Comparison of ENCODE assay signal across 23 cellular contexts in genomic region chr15:73937313-73937695, GRCh38. TPM values are rescaled to one million over a fixed set of nuclear protein-coding genes. Genes with fewer than 3 reads are reported as not detected.
DNase-seq lines count a peak whose midpoint lies in the region; ATAC-seq, FAIRE-seq and TF ChIP-seq lines count a peak whose summit lies in the region.
"Had no signal": no experiment of that assay in that cellular context is flagged by ENCODE, and none has a peak within 500 bp of the region (broad histone marks: within the 10 kb centered on the region; RNA-seq: fewer than 3 reads in every experiment).

No MANE protein-coding gene starts in this region.

- no peaks in the 10 kb centered on the region for H3K9me3 Mint-ChIP-seq in natural killer cell treated with Interleukin-12 subunit alpha and Interleukin-12 subunit beta and Interleukin-15 and Interleukin-18, amount 100 ng/mL, for 72 hours
- H3K9me3 Mint-ChIP-seq in natural killer cell: no peaks in the 10 kb centered on the region
- H3K9me3 Mint-ChIP-seq: CD4-positive, CD25-positive, alpha-beta regulatory T cell had no signal

- H3K4me3 ChIP-seq in kidney (ENCODE audit: low read length in 2 of 2) (no peak overlapping the region), aorta (ENCODE audit: low read length in 2 of 2) (no peak overlapping the region)
- H3K4me3 ChIP-seq: BLaER1, GM23248, SJCRH30 had no signal

- no peaks in the 10 kb centered on the region for H3K36me3 Mint-ChIP-seq in natural killer cell treated with Interleukin-12 subunit alpha and Interleukin-12 subunit beta and Interleukin-15 and Interleukin-18, amount 100 ng/mL, for 72 hours
- H3K36me3 Mint-ChIP-seq in natural killer cell: no peaks in the 10 kb centered on the region
- H3K36me3 Mint-ChIP-seq: CD4-positive, CD25-positive, alpha-beta regulatory T cell had no signal

- DNase-seq in natural killer cell treated with Interleukin-12 subunit alpha and Interleukin-12 subunit beta and Interleukin-15 and Interleukin-18, amount 100 ng/mL, for 72 hours (ENCODE audit: low spot score): peak; percentile 54
- no peak for DNase-seq in natural killer cell
- peak; percentile 54 for DNase-seq in kidney
- DNase-seq in posterior vena cava (ENCODE audit: low spot score): peak; percentile 64
- DNase-seq in aorta: peak; percentile 40 to 47
- DNase-seq in GDM1 (lab: John Stamatoyannopoulos, UW): no peak
- DNase-seq in NCI-H446 treated with DMSO at 0.1 percent for 48 hours (lab: John Stamatoyannopoulos, UW): no peak
- DNase-seq: CD4-positive, CD25-positive, alpha-beta regulatory T cell; GM23248; KBM-7; MV-4-11; NCI-H1105; NCI-H1436 treated with DMSO at 0.1 percent for 48 hours; NCI-H1930; NCI-H446; NCI-H526; SJCRH30 had no signal

- TF ChIP-seq CTCF in natural killer cell (IDR thresholded peaks at IDR 0.05): no peak
- no peak for TF ChIP-seq CTCF in kidney (IDR thresholded peaks at IDR 0.05; ENCODE audit: borderline replicate concordance, extremely low read depth, insufficient read depth)

- peaks cover 6 to 9% of the 10 kb centered on the region in 2 donors for H3K4me1 Mint-ChIP-seq in natural killer cell treated with Interleukin-12 subunit alpha and Interleukin-12 subunit beta and Interleukin-15 and Interleukin-18, amount 100 ng/mL, for 72 hours (ENCODE audit: low read depth in 2 of 2)
- peaks cover 6 to 9% of the 10 kb centered on the region in 2 donors for H3K4me1 Mint-ChIP-seq in natural killer cell

- H3K27me3 Mint-ChIP-seq in natural killer cell treated with Interleukin-12 subunit alpha and Interleukin-12 subunit beta and Interleukin-15 and Interleukin-18, amount 100 ng/mL, for 72 hours: no peaks in the 10 kb centered on the region
- no peaks in the 10 kb centered on the region for H3K27me3 Mint-ChIP-seq in natural killer cell (ENCODE audit: low read depth in 2 of 2)
- H3K27me3 Mint-ChIP-seq: CD4-positive, CD25-positive, alpha-beta regulatory T cell had no signal

- H3K36me3 ChIP-seq in kidney (ENCODE audit: control insufficient read depth in 1 of 2, insufficient read depth in 2 of 2, low read length in 2 of 2) (no peaks in the 10 kb centered on the region), aorta (ENCODE audit: control insufficient read depth in 1 of 2, insufficient read depth in 2 of 2, low read length in 1 of 2) (no peaks in the 10 kb centered on the region)
- H3K36me3 ChIP-seq: BLaER1 had no signal

- no peaks in the 10 kb centered on the region for H3K9me3 ChIP-seq in kidney (ENCODE audit: control insufficient read depth in 1 of 2, low read length in 2 of 2)
- H3K9me3 ChIP-seq in aorta (ENCODE audit: control insufficient read depth, low read length): no peaks in the 10 kb centered on the region
- H3K9me3 ChIP-seq: BLaER1, SJCRH30 had no signal

- H3K27ac ChIP-seq in kidney (ENCODE audit: low read depth in 2 of 2, low read length in 2 of 2): no peak overlapping the region
- no peak overlapping the region for H3K27ac ChIP-seq in aorta (ENCODE audit: low read depth in 1 of 2, low read length in 2 of 2)
- H3K27ac ChIP-seq: BLaER1, GM23248, SJCRH30 had no signal

- H3K27ac Mint-ChIP-seq in natural killer cell treated with Interleukin-12 subunit alpha and Interleukin-12 subunit beta and Interleukin-15 and Interleukin-18, amount 100 ng/mL, for 72 hours: no peak overlapping the region
- H3K27ac Mint-ChIP-seq in natural killer cell: no peak overlapping the region

- H3K9ac ChIP-seq in kidney (ENCODE audit: low read length in 2 of 2): no peak overlapping the region
- H3K9ac ChIP-seq: BLaER1, GM23248 had no signal

- no peak for FAIRE-seq in kidney (lab: Jason Lieb, UNC)
- FAIRE-seq: A204.1, HTR-8/SVneo, RCC 7860 had no signal

- no peak for ATAC-seq in natural killer cell treated with Interleukin-12 subunit alpha and Interleukin-12 subunit beta and Interleukin-15 and Interleukin-18, amount 100 ng/mL, for 72 hours
- ATAC-seq in natural killer cell (no peak), aorta (ENCODE audit: low FRiP score) (no peak), HG02759 (IDR thresholded peaks at IDR 0.05; ENCODE audit: unreplicated experiment) (no peak)
- ATAC-seq: SK-N-SH treated with all-trans-retinoic acid at 6 μM for 48 hours had no signal

- intact Hi-C loops in natural killer cell (cut with micrococcal nuclease) (no loop called here), kidney (cut with DNase I) (no loop called here), posterior vena cava (cut with DNase I) (loop anchor here in 1 of 2 donors (5.0 kb wide), 1 partner anchor 670 kb away; no protein-coding TSS in a partner anchor), aorta (cut with DNase I) (no loop called here)

- H3K4me1 ChIP-seq in kidney (ENCODE audit: control insufficient read depth in 1 of 2, insufficient read depth in 1 of 2, low read depth in 1 of 2, low read length in 2 of 2) (peaks cover 8 to 14% of the 10 kb centered on the region in 2 donors), aorta (ENCODE audit: control insufficient read depth in 1 of 2, insufficient read depth in 2 of 2, low read length in 2 of 2) (peaks cover 5 to 13% of the 10 kb centered on the region in 2 donors)

- H3K4me3 Mint-ChIP-seq in natural killer cell treated with Interleukin-12 subunit alpha and Interleukin-12 subunit beta and Interleukin-15 and Interleukin-18, amount 100 ng/mL, for 72 hours: no peak overlapping the region
- no peak overlapping the region for H3K4me3 Mint-ChIP-seq in natural killer cell
- H3K4me3 Mint-ChIP-seq: CD4-positive, CD25-positive, alpha-beta regulatory T cell had no signal

- WGBS in aorta, 2 donors: 59 to 61% methylated on average over 9 to 10 of the region's 10 CpGs

- no peaks in the 10 kb centered on the region for H3K27me3 ChIP-seq in aorta (ENCODE audit: control insufficient read depth in 1 of 2, insufficient read depth in 2 of 2, low read length in 1 of 2)
- H3K27me3 ChIP-seq: BLaER1, SJCRH30 had no signal

RNA-seq across cellular contexts. Expression of gene LOXL1, which starts 11.0 kb away (rescaled TPM):
- total RNA-seq in natural killer cell treated with Interleukin-12 subunit alpha and Interleukin-12 subunit beta and Interleukin-15 and Interleukin-18, amount 100 ng/mL, for 72 hours: 1 to 10 TPM in 1 of 2 donors, under 1 TPM in 1; 0.36 to 4.3 TPM
- total RNA-seq in natural killer cell: 1 to 10 TPM; 1.1 to 1.4 (median 1.3) TPM
- total RNA-seq in kidney: 33.2 TPM
- 35.1 TPM for polyA plus RNA-seq in kidney (ENCODE audit: insufficient read depth, low read depth, low replicate concordance)
- 100 to 1,000 TPM in 1 of 2 donors, 10 to 100 TPM in 1; 94.6 to 110 TPM for total RNA-seq in posterior vena cava
- total RNA-seq in aorta: 100 to 1,000 TPM; 108 to 115 TPM
- polyA plus RNA-seq in aorta: 100 to 1,000 TPM in 1 of 2 donors, 10 to 100 TPM in 1; 49.0 to 138 TPM

RNA-seq across cellular contexts. Expression of gene STOML1, which starts 54.8 kb away (rescaled TPM):
- total RNA-seq in natural killer cell treated with Interleukin-12 subunit alpha and Interleukin-12 subunit beta and Interleukin-15 and Interleukin-18, amount 100 ng/mL, for 72 hours: 10 to 100 TPM; 14.3 to 17.9 TPM
- total RNA-seq in natural killer cell (1 to 10 TPM; 5.6 to 8.2 (median 7.0) TPM), kidney (22.2 TPM), posterior vena cava (10 to 100 TPM; 17.3 to 20.1 TPM), aorta (10 to 100 TPM; 12.9 to 16.4 TPM)
- polyA plus RNA-seq in kidney (ENCODE audit: insufficient read depth, low read depth, low replicate concordance) (15.0 TPM), aorta (10 to 100 TPM; 10.5 to 19.2 TPM)

RNA-seq across cellular contexts. Expression of gene PML, which starts 57.2 kb away (rescaled TPM):
- total RNA-seq in natural killer cell treated with Interleukin-12 subunit alpha and Interleukin-12 subunit beta and Interleukin-15 and Interleukin-18, amount 100 ng/mL, for 72 hours: 10 to 100 TPM; 62.6 to 72.3 TPM
- total RNA-seq in natural killer cell: 10 to 100 TPM; 65.8 to 68.7 (median 67.6) TPM
- 82.9 TPM for total RNA-seq in kidney
- polyA plus RNA-seq in kidney (ENCODE audit: insufficient read depth, low read depth, low replicate concordance): 19.6 TPM
- total RNA-seq in posterior vena cava: 10 to 100 TPM; 49.2 to 50.7 TPM
- total RNA-seq in aorta: 10 to 100 TPM; 72.6 to 91.9 TPM
- 10 to 100 TPM in 1 of 2 donors, 1 to 10 TPM in 1; 8.6 to 45.5 TPM for polyA plus RNA-seq in aorta

Comparison
In these comparisons a context has a peak if more than half of its experiments do, and no peak if none do; other contexts are left out.
1. DNase-seq: peak in natural killer cell treated with Interleukin-12 subunit alpha and Interleukin-12 subunit beta and Interleukin-15 and Interleukin-18, amount 100 ng/mL, for 72 hours (single experiment), kidney (single experiment), posterior vena cava (single experiment) and aorta (2 of 2); none in natural killer cell (single experiment), GDM1 (single experiment) and NCI-H446 treated with DMSO at 0.1 percent for 48 hours (single experiment).